ENCODE assay signal across 14 cellular contexts in the genomic region with DNA sequence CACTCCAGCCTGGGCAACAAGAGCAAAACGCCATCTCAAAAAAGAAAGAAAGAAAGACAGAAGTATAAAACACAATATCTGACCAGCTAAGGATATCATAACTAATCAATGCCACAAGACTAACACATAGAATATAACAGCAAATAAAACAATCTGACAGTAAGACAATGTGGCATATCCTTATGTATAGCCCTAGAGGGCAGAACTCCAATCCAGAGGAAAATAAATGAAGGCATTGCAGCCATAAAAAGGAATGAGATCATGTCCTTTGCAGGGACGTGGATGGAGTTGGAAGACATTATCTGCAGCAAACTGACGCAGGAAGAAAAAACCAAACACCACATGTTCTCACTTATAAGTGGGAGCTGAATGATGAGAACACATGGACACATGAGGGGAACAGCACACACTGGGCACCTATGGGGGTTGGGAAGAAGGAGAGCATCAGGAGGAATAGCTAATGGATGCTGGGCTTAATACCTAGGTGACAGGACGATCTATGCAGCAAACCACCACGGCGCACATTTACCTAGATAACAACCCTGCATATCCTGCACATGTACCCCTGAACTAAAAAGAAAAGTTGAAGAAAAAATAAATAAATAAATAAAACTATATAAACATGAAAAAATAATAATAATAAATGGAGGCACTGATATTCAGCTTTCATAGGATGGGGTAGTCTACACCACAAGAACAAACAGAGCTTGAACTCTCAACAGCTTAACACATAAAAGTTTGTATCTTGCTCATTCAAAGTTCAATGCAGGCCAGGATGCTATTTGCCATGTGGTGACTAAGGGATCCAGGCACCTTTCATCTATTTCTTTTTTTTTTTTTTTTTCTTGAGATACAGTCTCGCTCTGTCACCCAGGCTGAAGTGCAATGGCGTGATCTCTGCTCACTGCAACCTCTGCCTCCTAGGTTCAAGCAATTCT.
DNase-seq lines count a peak whose midpoint lies in the region; ATAC-seq and TF ChIP-seq lines count a peak whose summit lies in the region.
"Had no signal": no experiment of that assay in that cellular context is flagged by ENCODE, and none has a peak within 500 bp of the region (broad histone marks: within the 10 kb centered on the region; RNA-seq: fewer than 3 reads in every experiment).

No MANE protein-coding gene starts in this region.

- H3K36me3 ChIP-seq in HEK293 (ENCODE audit: control insufficient read depth in 2 of 2, insufficient read depth in 1 of 2, low read length in 2 of 2): no peaks in the 10 kb centered on the region
- H3K36me3 ChIP-seq: BLaER1, HAP-1 had no signal

- peak; percentile 33 for DNase-seq in EH (ENCODE audit: low read depth)
- DNase-seq in RKO (ENCODE audit: low spot score): peak; percentile 15
- DNase-seq in fibroblast of peridontal ligament (ENCODE audit: extremely low read depth): peak; percentile 3
- no peak for DNase-seq in mucosa of gallbladder (ENCODE audit: low spot score)
- no peak for DNase-seq in NCI-H82 treated with DMSO at 0.1 percent for 48 hours (lab: John Stamatoyannopoulos, UW; ENCODE audit: unreplicated experiment)
- DNase-seq: DMS53, Kasumi-1, KBM-7 had no signal

- no peaks in the 10 kb centered on the region for H3K9me3 ChIP-seq in HEK293 (ENCODE audit: control insufficient read depth, insufficient read depth, low read depth, low read length)
- H3K9me3 ChIP-seq: A549, BLaER1, HAP-1 had no signal

- H3K27ac ChIP-seq in HEK293 (ENCODE audit: extremely low read depth, low read depth, low read length): no peak overlapping the region
- H3K27ac ChIP-seq: A549, BLaER1 had no signal

- no peak for ATAC-seq in HG03565 (IDR thresholded peaks at IDR 0.05; ENCODE audit: unreplicated experiment)
- ATAC-seq in HG03469 (IDR thresholded peaks at IDR 0.05; ENCODE audit: unreplicated experiment): no peak
- ATAC-seq: A549 had no signal

- no peaks in the 10 kb centered on the region for H3K4me1 ChIP-seq in HEK293 (ENCODE audit: control insufficient read depth, insufficient read depth, low read length)
- H3K4me1 ChIP-seq: A549, HAP-1 had no signal

- CTCF ChIA-PET in HEK293 (lab: Yijun Ruan, JAX): no interaction called here

- TF ChIP-seq CTCF in HEK293 (tag by site-specific recombination; IDR thresholded peaks at IDR 0.05): 0 out of 2 replicates have a peak, but pooled peaks have one; percentile 14

- H3K4me3 ChIP-seq in HEK293 (ENCODE audit: low read depth, low read length): no peak overlapping the region
- H3K4me3 ChIP-seq: A549, BLaER1, HAP-1 had no signal

- POLR2A ChIA-PET in HEK293 (lab: Yijun Ruan, JAX): no interaction called here

TF ChIP-seq in HEK293, 187 proteins besides CTCF, POLR2A, EP300 and RAD21:
- TF ChIP-seq ZBTB21 (tag by site-specific recombination; IDR thresholded peaks at IDR 0.05) (no peak), ZNF623 (tag by site-specific recombination; IDR thresholded peaks at IDR 0.05) (no peak), ZNF112 (tag by site-specific recombination; IDR thresholded peaks at IDR 0.05) (no peak), HIC1 (tag by site-specific recombination; IDR thresholded peaks at IDR 0.05) (no peak), ZNF19 (tag by site-specific recombination; IDR thresholded peaks at IDR 0.05; ENCODE audit: low read depth) (no peak), ZNF701 (tag by site-specific recombination; IDR thresholded peaks at IDR 0.05) (no peak), ZNF423 (tag by site-specific recombination; IDR thresholded peaks at IDR 0.05) (no peak), ZNF677 (tag by site-specific recombination; IDR thresholded peaks at IDR 0.05) (no peak), ZNF114 (tag by site-specific recombination; IDR thresholded peaks at IDR 0.05) (no peak), ZNF692 (tag by site-specific recombination; IDR thresholded peaks at IDR 0.05) (no peak), ZNF174 (tag by site-specific recombination; IDR thresholded peaks at IDR 0.05) (no peak), ZNF510 (tag by site-specific recombination; IDR thresholded peaks at IDR 0.05; ENCODE audit: insufficient replicate concordance) (no peak), HOXC10 (CRISPR knock-in tag; IDR thresholded peaks at IDR 0.05) (no peak)
- TF ChIP-seq, protein P1, sequence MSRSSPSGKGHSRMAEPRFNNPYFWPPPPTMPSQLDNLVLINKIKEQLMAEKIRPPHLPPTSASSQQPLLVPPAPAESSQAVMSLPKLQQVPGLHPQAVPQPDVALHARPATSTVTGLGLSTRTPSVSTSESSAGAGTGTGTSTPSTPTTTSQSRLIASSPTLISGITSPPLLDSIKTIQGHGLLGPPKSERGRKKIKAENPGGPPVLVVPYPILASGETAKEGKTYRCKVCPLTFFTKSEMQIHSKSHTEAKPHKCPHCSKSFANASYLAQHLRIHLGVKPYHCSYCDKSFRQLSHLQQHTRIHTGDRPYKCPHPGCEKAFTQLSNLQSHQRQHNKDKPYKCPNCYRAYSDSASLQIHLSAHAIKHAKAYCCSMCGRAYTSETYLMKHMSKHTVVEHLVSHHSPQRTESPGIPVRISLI (tag by site-specific recombination; IDR thresholded peaks at IDR 0.05): no peak

Comparison
In these comparisons a context has a peak if more than half of its experiments do, and no peak if none do; other contexts are left out.
1. DNase-seq: peak in EH (single experiment), RKO (single experiment) and fibroblast of peridontal ligament (single experiment); none in mucosa of gallbladder (single experiment) and NCI-H82 treated with DMSO at 0.1 percent for 48 hours (single experiment).